In the genomic region with DNA sequence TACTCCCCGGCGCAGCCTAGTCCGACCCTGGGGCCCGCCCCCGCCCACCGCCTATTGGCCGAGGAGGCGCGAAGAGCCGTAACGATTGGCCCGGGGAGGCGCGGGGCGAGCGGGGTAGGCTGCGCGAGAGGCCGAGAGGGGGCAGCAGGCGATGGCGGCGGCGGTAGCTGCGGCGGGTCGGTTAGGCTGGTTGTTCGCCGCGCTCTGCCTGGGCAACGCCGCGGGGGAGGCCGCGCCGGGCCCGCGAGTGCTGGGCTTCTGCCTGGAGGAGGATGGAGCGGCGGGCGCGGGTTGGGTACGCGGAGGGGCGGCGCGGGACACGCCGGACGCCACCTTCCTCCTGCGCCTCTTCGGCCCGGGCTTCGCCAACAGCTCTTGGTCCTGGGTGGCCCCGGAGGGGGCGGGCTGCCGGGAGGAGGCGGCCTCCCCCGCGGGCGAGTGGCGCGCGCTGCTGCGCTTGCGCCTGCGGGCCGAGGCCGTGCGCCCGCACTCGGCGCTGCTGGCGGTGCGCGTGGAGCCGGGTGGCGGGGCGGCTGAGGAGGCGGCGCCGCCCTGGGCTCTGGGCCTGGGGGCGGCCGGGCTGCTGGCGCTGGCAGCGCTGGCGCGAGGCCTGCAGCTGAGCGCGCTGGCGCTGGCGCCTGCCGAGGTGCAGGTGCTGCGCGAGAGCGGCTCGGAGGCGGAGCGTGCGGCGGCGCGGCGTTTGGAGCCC, we compare ENCODE assay signal across 8 cellular contexts. TPM values are rescaled to one million over a fixed set of nuclear protein-coding genes. Genes with fewer than 3 reads are reported as not detected.
DNase-seq lines count a peak whose midpoint lies in the region; TF ChIP-seq lines count a peak whose summit lies in the region.

CNNM3 (plus strand) TSS at position 142 of the 709 bp plus-strand sequence; CDS start at position 152, 10 bp downstream.

- peaks cover 10% of the 10 kb centered on the region for H3K36me3 Mint-ChIP-seq in neural crest cell (ENCODE audit: low read depth)

- peak within 1 kb of the TSS; percentile 91 to 100 (median 97) for H3K27ac ChIP-seq in stomach

- TF ChIP-seq CTCF in neural crest cell (conservative IDR thresholded peaks at IDR 0.05) (peak; percentile 70), stomach (IDR thresholded peaks at IDR 0.05) (peak in 5 of 7 experiments; percentile 30 to 84 (median 67))

- peak within 1 kb of the TSS; percentile 27 for H3K27ac Mint-ChIP-seq in neural crest cell (ENCODE audit: unreplicated experiment)

- peaks cover 50 to 63% (median 56%) of the 10 kb centered on the region in 4 donors for H3K4me1 ChIP-seq in stomach

- peaks cover 47% of the 10 kb centered on the region for H3K4me1 Mint-ChIP-seq in neural crest cell

- no peaks in the 10 kb centered on the region for H3K9me3 ChIP-seq in MG63
- H3K9me3 ChIP-seq in stomach: no peaks in the 10 kb centered on the region

- intact Hi-C loops in stomach (cut with DNase I; ENCODE audit: low total_unique reads): no loop called here

- H3K4me3 Mint-ChIP-seq in neural crest cell: peak within 1 kb of the TSS; percentile 90

- H3K4me3 ChIP-seq in MG63 (peak within 1 kb of the TSS; percentile 66), stomach (peak within 1 kb of the TSS; percentile 74 to 88 (median 82))

- peak; percentile 100 for DNase-seq in GM03348 (ENCODE audit: low spot score)
- peak; percentile 92 for DNase-seq in HCEC 1CT
- DNase-seq in MG63: peak; percentile 97
- DNase-seq in SHP77 (lab: John Stamatoyannopoulos, UW): peak; percentile 88 to 91
- peak; percentile 94 for DNase-seq in activated effector memory CD4-positive, alpha-beta T cell treated with Interleukin-2 at 50 U/mL for 16 hours
- DNase-seq in fibroblast of the conjunctiva (ENCODE audit: low read depth): peak; percentile 71
- DNase-seq in neural crest cell (ENCODE audit: low read depth, low spot score): peak; percentile 97
- peak; percentile 98 for DNase-seq in stomach

- no peaks in the 10 kb centered on the region for H3K27me3 Mint-ChIP-seq in neural crest cell (ENCODE audit: low read depth)

- H3K27me3 ChIP-seq in MG63 (no peaks in the 10 kb centered on the region), stomach (no peaks in the 10 kb centered on the region)

- no peaks in the 10 kb centered on the region for H3K36me3 ChIP-seq in MG63
- peaks cover 0 to 18% (median 9%) of the 10 kb centered on the region in 4 donors for H3K36me3 ChIP-seq in stomach

- TF ChIP-seq POLR2A in stomach (IDR thresholded peaks at IDR 0.05): peak in 1 of 4 donors; percentile 75

- 0 to 1% (median 0%) methylated on average over 2 to 103 of the region's 103 CpGs for WGBS in stomach, 5 donors

- no peaks in the 10 kb centered on the region for H3K9me3 Mint-ChIP-seq in neural crest cell

- no peak for TF ChIP-seq EP300 in stomach (IDR thresholded peaks at IDR 0.05)

RNA-seq across cellular contexts. Expression of gene CNNM3, which starts in this region (rescaled TPM):
- 7.1 and 8.5 TPM in 2 replicates for total RNA-seq in MG63 (2014; rRNA removed; shearing (Covaris generic); ENCODE audit: low replicate concordance)
- total RNA-seq in neural crest cell (32.6 and 33.9 TPM in 2 replicates), stomach (100 to 1,000 TPM in 1 of 5 donors, 10 to 100 TPM in 3, 1 to 10 TPM in 1; 6.2 to 107 (median 23.3) TPM)
- polyA plus RNA-seq in stomach: 1 to 10 TPM; 4.6 to 8.4 (median 6.3) TPM

Comparison
In these comparisons a context has a peak if more than half of its experiments do, and no peak if none do; other contexts are left out.
1. Peak in every context shown above with its lines: DNase-seq, H3K4me3 ChIP-seq and H3K27ac ChIP-seq.